In genomic region chrX:153334654-153335295, GRCh38 we compare ENCODE assay signal across 10 cellular contexts. TPM values are rescaled to one million over a fixed set of nuclear protein-coding genes. Genes with fewer than 3 reads are reported as not detected.
DNase-seq lines count a peak whose midpoint lies in the region; ATAC-seq and TF ChIP-seq lines count a peak whose summit lies in the region.
"Had no signal": no experiment of that assay in that cellular context is flagged by ENCODE, and none has a peak within 500 bp of the region (broad histone marks: within the 10 kb centered on the region; RNA-seq: fewer than 3 reads in every experiment).

No MANE protein-coding gene starts in this region.

- peaks cover 0 to 4% of the 10 kb centered on the region in 2 donors for H3K36me3 ChIP-seq in left lung
- H3K36me3 ChIP-seq in thoracic aorta, result no peaks in the 10 kb centered on the region

- ATAC-seq in left lung, result no peak
- ATAC-seq in thoracic aorta (ENCODE audit: insufficient number of reproducible peaks, low FRiP score, low read depth), result no peak
- no peak for ATAC-seq in GM18861 (IDR thresholded peaks at IDR 0.05; ENCODE audit: unreplicated experiment)
- ATAC-seq in GM21737 (IDR thresholded peaks at IDR 0.05; ENCODE audit: unreplicated experiment), result no peak

- DNase-seq in activated CD4-positive, alpha-beta T cell treated with anti-CD3 and anti-CD28 coated beads, Interleukin-2, amount 10 ng/mL, durations not matched to agents 7 days and 5 days, result no peak
- DNase-seq in activated CD4-positive, alpha-beta T cell treated with anti-CD3 and anti-CD28 coated beads, Interleukin-2, amount 50 U/mL, for 1 hour, result no peak
- no peak for DNase-seq in activated naive CD8-positive, alpha-beta T cell treated with anti-CD3 and anti-CD28 coated beads for 36 hours
- no peak for DNase-seq in left lung
- no peak for DNase-seq in thoracic aorta (ENCODE audit: low spot score)
- no peak for DNase-seq in NCI-H2029 treated with DMSO at 0.1 percent for 48 hours (lab: John Stamatoyannopoulos, UW)

- H3K27me3 ChIP-seq in left lung (no peaks in the 10 kb centered on the region), thoracic aorta (replicated peaks; ENCODE audit: insufficient read depth) (no peaks in the 10 kb centered on the region)

- peaks cover 0 to 7% of the 10 kb centered on the region in 2 donors for H3K4me1 ChIP-seq in left lung
- H3K4me1 ChIP-seq in thoracic aorta (ENCODE audit: control insufficient read depth in 1 of 2, low read depth in 2 of 2), result peaks cover 0 to 13% of the 10 kb centered on the region in 2 donors

- no peaks in the 10 kb centered on the region for H3K9me3 ChIP-seq in left lung
- no peaks in the 10 kb centered on the region for H3K9me3 ChIP-seq in thoracic aorta

- H3K4me3 ChIP-seq in left lung, result peak overlapping the region; percentile 36 to 49
- H3K4me3 ChIP-seq in thoracic aorta, result peak overlapping the region; percentile 81

- peaks cover 34% of the 10 kb centered on the region for H3K36me3 Mint-ChIP-seq in activated CD4-positive, alpha-beta T cell treated with anti-CD3 and anti-CD28 coated beads, Interleukin-2, amount 10 ng/mL, durations not matched to agents 7 days and 5 days (ENCODE audit: low read depth)
- H3K36me3 Mint-ChIP-seq in activated naive CD8-positive, alpha-beta T cell treated with anti-CD3 and anti-CD28 coated beads for 36 hours, result peaks cover 30% of the 10 kb centered on the region

- H3K27ac ChIP-seq in left lung (no peak overlapping the region), thoracic aorta (peak overlapping the region in 1 of 2 donors; percentile 52)

- TF ChIP-seq CTCF in left lung (IDR thresholded peaks at IDR 0.05) (no peak), thoracic aorta (IDR thresholded peaks at IDR 0.05) (no peak)

- POLR2A ChIA-PET in activated CD4-positive, alpha-beta T cell treated with anti-CD3 and anti-CD28 coated beads, Interleukin-2, amount 10 ng/mL, durations not matched to agents 7 days and 5 days (lab: Charles Lee), result no interaction called here

- peaks cover 2% of the 10 kb centered on the region for H3K9me3 Mint-ChIP-seq in activated CD4-positive, alpha-beta T cell treated with anti-CD3 and anti-CD28 coated beads, Interleukin-2, amount 10 ng/mL, durations not matched to agents 7 days and 5 days
- no peaks in the 10 kb centered on the region for H3K9me3 Mint-ChIP-seq in activated naive CD8-positive, alpha-beta T cell treated with anti-CD3 and anti-CD28 coated beads for 36 hours

- H3K27me3 Mint-ChIP-seq in activated CD4-positive, alpha-beta T cell treated with anti-CD3 and anti-CD28 coated beads, Interleukin-2, amount 10 ng/mL, durations not matched to agents 7 days and 5 days, result no peaks in the 10 kb centered on the region
- H3K27me3 Mint-ChIP-seq in activated naive CD8-positive, alpha-beta T cell treated with anti-CD3 and anti-CD28 coated beads for 36 hours, result no peaks in the 10 kb centered on the region

- intact Hi-C loops in left lung (cut with DNase I), result no loop called here

- CTCF ChIA-PET in activated CD4-positive, alpha-beta T cell treated with anti-CD3 and anti-CD28 coated beads, Interleukin-2, amount 10 ng/mL, durations not matched to agents 7 days and 5 days (lab: Charles Lee), result interaction anchor here (1.1 kb wide), 1 partner anchor 11 kb away, joined by 3 read pairs; no protein-coding TSS in a partner anchor

- H3K4me1 Mint-ChIP-seq in activated CD4-positive, alpha-beta T cell treated with anti-CD3 and anti-CD28 coated beads, Interleukin-2, amount 10 ng/mL, durations not matched to agents 7 days and 5 days, result peaks cover 53% of the 10 kb centered on the region
- peaks cover 38% of the 10 kb centered on the region for H3K4me1 Mint-ChIP-seq in activated naive CD8-positive, alpha-beta T cell treated with anti-CD3 and anti-CD28 coated beads for 36 hours

- peak overlapping the region; percentile 91 for H3K27ac Mint-ChIP-seq in activated CD4-positive, alpha-beta T cell treated with anti-CD3 and anti-CD28 coated beads, Interleukin-2, amount 10 ng/mL, durations not matched to agents 7 days and 5 days
- peak overlapping the region; percentile 83 for H3K27ac Mint-ChIP-seq in activated naive CD8-positive, alpha-beta T cell treated with anti-CD3 and anti-CD28 coated beads for 36 hours

- peak overlapping the region; percentile 80 for H3K4me3 Mint-ChIP-seq in activated CD4-positive, alpha-beta T cell treated with anti-CD3 and anti-CD28 coated beads, Interleukin-2, amount 10 ng/mL, durations not matched to agents 7 days and 5 days
- H3K4me3 Mint-ChIP-seq in activated naive CD8-positive, alpha-beta T cell treated with anti-CD3 and anti-CD28 coated beads for 36 hours, result peak overlapping the region; percentile 82

RNA-seq across cellular contexts. Expression of gene ZNF275, which starts 0.8 kb away (rescaled TPM):
- 10 to 100 TPM; 17.4 to 20.2 TPM for total RNA-seq in activated CD4-positive, alpha-beta T cell treated with anti-CD3 and anti-CD28 coated beads, Interleukin-2, amount 10 ng/mL, durations not matched to agents 7 days and 5 days
- total RNA-seq in activated naive CD8-positive, alpha-beta T cell treated with anti-CD3 and anti-CD28 coated beads for 36 hours, result 10 to 100 TPM; 12.5 to 13.9 TPM
- total RNA-seq in left lung (10 to 100 TPM in 1 of 2 donors, 1 to 10 TPM in 1; 7.6 to 11.0 TPM), thoracic aorta (10 to 100 TPM; 14.5 to 17.1 TPM)

RNA-seq across cellular contexts. Expression of gene PNMA6F, which starts 13.2 kb away (rescaled TPM):
- total RNA-seq in activated CD4-positive, alpha-beta T cell treated with anti-CD3 and anti-CD28 coated beads, Interleukin-2, amount 10 ng/mL, durations not matched to agents 7 days and 5 days, result not detected
- not detected for total RNA-seq in activated naive CD8-positive, alpha-beta T cell treated with anti-CD3 and anti-CD28 coated beads for 36 hours
- total RNA-seq in left lung (not detected), thoracic aorta (not detected)
- total RNA-seq: Daoy, ureter had no signal
